Comparison of ENCODE assay signal across 24 cellular contexts in the genomic region with DNA sequence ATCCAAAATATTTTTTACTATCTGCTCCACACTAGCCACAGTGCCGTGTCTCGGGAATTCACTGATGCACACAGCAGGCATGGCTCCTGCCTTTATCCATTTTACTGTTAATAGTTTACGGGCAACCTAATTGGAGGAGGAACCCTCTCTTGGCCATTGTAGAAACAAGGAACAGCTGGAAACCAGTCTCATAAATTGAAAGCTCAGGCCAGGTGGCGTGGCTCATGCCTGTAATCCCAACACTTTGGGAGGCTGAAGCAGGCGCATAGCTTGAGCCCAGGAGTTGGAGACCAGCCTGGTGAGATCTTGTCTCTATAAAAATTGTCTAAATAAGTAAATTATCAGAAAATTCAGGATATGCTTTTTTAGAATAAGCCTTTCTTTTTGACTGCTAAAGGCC. TPM values are rescaled to one million over a fixed set of nuclear protein-coding genes. Genes with fewer than 3 reads are reported as not detected.
"Had no signal": no experiment of that assay in that cellular context is flagged by ENCODE, and none has a peak within 500 bp of the region (broad histone marks: within the 10 kb centered on the region; RNA-seq: fewer than 3 reads in every experiment).

No MANE protein-coding gene starts in this region.

- H3K9me3 ChIP-seq: heart right ventricle, left ventricle myocardium inferior, right lobe of liver, tibial nerve had no signal

- H3K36me3 ChIP-seq: heart right ventricle, left ventricle myocardium inferior, right lobe of liver, tibial nerve had no signal

- DNase-seq: activated CD4-positive, alpha-beta T cell treated with anti-CD3 and anti-CD28 coated beads for 4 hours; activated CD4-positive, alpha-beta T cell treated with anti-CD3 and anti-CD28 coated beads, Interleukin-2, amount 50 U/mL, for 4 hours; activated CD4-positive, CD25-positive, alpha-beta regulatory T cell; activated naive CD4-positive, alpha-beta T cell; activated T-cell treated with anti-CD3 and anti-CD28 coated beads for 4 hours; activated T-cell treated with anti-CD3 and anti-CD28 coated beads, Interleukin-2, amount 50 U/mL, for 72 hours; endodermal cell; foreskin keratinocyte; heart right ventricle; left ventricle myocardium inferior; mesendoderm; natural killer cell; posterior cingulate gyrus; right lobe of liver; stimulated activated CD4-positive, alpha-beta T cell treated with anti-CD3 and anti-CD28 coated beads, Interleukin-2, amount 100 ng/mL, for 48 hours; stimulated activated naive CD4-positive, alpha-beta T cell treated with Interleukin-2 at 50 U/mL for 16 hours had no signal

- H3K4me1 ChIP-seq: foreskin keratinocyte, heart right ventricle, left ventricle myocardium inferior, right lobe of liver, tibial nerve had no signal

- H3K27ac ChIP-seq: foreskin keratinocyte, heart right ventricle, left ventricle myocardium inferior, right lobe of liver, tibial nerve had no signal

- H3K27me3 ChIP-seq: foreskin keratinocyte, right lobe of liver, tibial nerve had no signal

- H3K4me3 ChIP-seq: heart right ventricle, left ventricle myocardium inferior, lung, right lobe of liver, tibial nerve had no signal

- ATAC-seq: activated naive CD4-positive, alpha-beta T cell treated with anti-CD3 and anti-CD28 coated beads, Interleukin-2, amount 50 U/mL, for 72 hours; activated T-cell treated with anti-CD3 and anti-CD28 coated beads, Interleukin-2, amount 50 U/mL, for 72 hours; esophagus mucosa; foreskin keratinocyte; heart right ventricle; natural killer cell; right lobe of liver had no signal

RNA-seq across cellular contexts. Expression of gene IL5RA, which starts 39.0 kb away (rescaled TPM):
- total RNA-seq: activated naive CD4-positive, alpha-beta T cell treated with anti-CD3 and anti-CD28 coated beads, Interleukin-2, amount 50 U/mL, for 72 hours; bronchial epithelial cell; endodermal cell; esophagus mucosa; foreskin keratinocyte; left ventricle myocardium inferior; osteoblast; right lobe of liver; skeletal muscle tissue; ureter had no signal
- polyA plus RNA-seq: foreskin keratinocyte had no signal
